In genomic region chr9:62801372-62801811, GRCh38 we compare ENCODE assay signal across 8 cellular contexts.
DNase-seq lines count a peak whose midpoint lies in the region; ATAC-seq, FAIRE-seq and TF ChIP-seq lines count a peak whose summit lies in the region.
"Not testable (repeated sequence)": the region's sequence is repeated elsewhere in the genome, so short reads cannot be mapped to it uniquely, and the experiment has no call there.

No MANE protein-coding gene starts in this region.

- peaks cover 26% of the 10 kb centered on the region for H3K4me1 ChIP-seq in CD8-positive, alpha-beta memory T cell (ENCODE audit: insufficient read depth, low read length)
- not testable (repeated sequence) for H3K4me1 ChIP-seq in GM12878 (ENCODE audit: control insufficient read depth, insufficient read depth, low read length)
- peaks cover 30 to 46% of the 10 kb centered on the region in 2 experiments for H3K4me1 ChIP-seq in neutrophil (ENCODE audit: control insufficient read depth in 1 of 2, insufficient read depth in 1 of 2, low read depth in 1 of 2, low read length in 1 of 2)
- H3K4me1 ChIP-seq in suprapubic skin, result peaks cover 42% of the 10 kb centered on the region

- H2AFZ ChIP-seq in GM12878 (ENCODE audit: control insufficient read depth, low read depth, low read length), result peak overlapping the region; percentile 25

- TF ChIP-seq RAD21 in GM12878 (IDR thresholded peaks at IDR 0.05; ENCODE audit: insufficient read depth, low read depth, low read length), result not testable (repeated sequence)

- RAD21 ChIA-PET in GM12878 (lab: Charles Lee; ENCODE audit: unreplicated experiment), result interaction anchor here (3.3 kb wide), 1 partner anchor 1016 kb away, joined by 47 read pairs; no protein-coding TSS in a partner anchor

- H3K9me3 ChIP-seq in CD8-positive, alpha-beta memory T cell (ENCODE audit: low read length); GM12878 (replicated peaks; ENCODE audit: control insufficient read depth, insufficient read depth, low read length); neutrophil; suprapubic skin: not testable (repeated sequence)

- H3K27ac Mint-ChIP-seq in CD8-positive, alpha-beta memory T cell, result peak overlapping the region; percentile 59 to 97 (median 82)
- H3K27ac Mint-ChIP-seq in IgD-negative memory B cell, result peak overlapping the region; percentile 89 to 98 (median 97)
- peak overlapping the region; percentile 21 for H3K27ac Mint-ChIP-seq in activated CD4-positive, alpha-beta T cell treated with anti-CD3 and anti-CD28 coated beads, Interleukin-2, amount 10 ng/mL, durations not matched to agents 7 days and 5 days

- not testable (repeated sequence) for TF ChIP-seq EP300 in GM12878 (IDR thresholded peaks at IDR 0.05; ENCODE audit: borderline replicate concordance in 1 of 2, control insufficient read depth in 1 of 2, low read depth in 2 of 2, low read length in 2 of 2); suprapubic skin (IDR thresholded peaks at IDR 0.05)

- H3K79me2 ChIP-seq in GM12878 (ENCODE audit: control insufficient read depth, insufficient read depth, low read length), result peaks cover 42% of the 10 kb centered on the region

- intact Hi-C loops in GM12878 (cut with micrococcal nuclease; ENCODE audit: unreplicated experiment), result not testable (repeated sequence)

- H3K36me3 Mint-ChIP-seq in CD8-positive, alpha-beta memory T cell; IgD-negative memory B cell: not testable (repeated sequence)
- H3K36me3 Mint-ChIP-seq in activated CD4-positive, alpha-beta T cell treated with anti-CD3 and anti-CD28 coated beads, Interleukin-2, amount 10 ng/mL, durations not matched to agents 7 days and 5 days (ENCODE audit: low read depth), result peaks cover 15% of the 10 kb centered on the region

- not testable (repeated sequence) for H3K27me3 ChIP-seq in CD8-positive, alpha-beta memory T cell (ENCODE audit: insufficient read depth, low read length, poor library complexity, severe bottlenecking); GM12878 (replicated peaks in 1 of 2; ENCODE audit: control insufficient read depth in 2 of 2, insufficient read depth in 2 of 2, low read length in 1 of 2); layer of hippocampus (ENCODE audit: control insufficient read depth, insufficient read depth, low read length)
- peaks cover 74% of the 10 kb centered on the region for H3K27me3 ChIP-seq in neutrophil
- peaks cover 63% of the 10 kb centered on the region for H3K27me3 ChIP-seq in suprapubic skin

- peak; percentile 51 for ATAC-seq in GM12878

- not testable (repeated sequence) for H3K9me3 Mint-ChIP-seq in CD8-positive, alpha-beta memory T cell; IgD-negative memory B cell; activated CD4-positive, alpha-beta T cell treated with anti-CD3 and anti-CD28 coated beads, Interleukin-2, amount 10 ng/mL, durations not matched to agents 7 days and 5 days

- not testable (repeated sequence) for H4K20me1 ChIP-seq in GM12878 (ENCODE audit: control insufficient read depth, insufficient read depth)

- H3K4me3 Mint-ChIP-seq in CD8-positive, alpha-beta memory T cell, result peak overlapping the region; percentile 68 to 94 (median 78)
- peak overlapping the region; percentile 90 to 94 (median 93) for H3K4me3 Mint-ChIP-seq in IgD-negative memory B cell
- H3K4me3 Mint-ChIP-seq in activated CD4-positive, alpha-beta T cell treated with anti-CD3 and anti-CD28 coated beads, Interleukin-2, amount 10 ng/mL, durations not matched to agents 7 days and 5 days, result peak overlapping the region; percentile 69

- peaks cover 30 to 40% (median 33%) of the 10 kb centered on the region in 3 donors for H3K4me1 Mint-ChIP-seq in CD8-positive, alpha-beta memory T cell
- peaks cover 18 to 31% (median 27%) of the 10 kb centered on the region in 3 donors for H3K4me1 Mint-ChIP-seq in IgD-negative memory B cell
- H3K4me1 Mint-ChIP-seq in activated CD4-positive, alpha-beta T cell treated with anti-CD3 and anti-CD28 coated beads, Interleukin-2, amount 10 ng/mL, durations not matched to agents 7 days and 5 days, result peaks cover 35% of the 10 kb centered on the region

- not testable (repeated sequence) for TF ChIP-seq POLR2A in GM12878 (IDR thresholded peaks at IDR 0.05; ENCODE audit: low read depth, low read length); suprapubic skin (IDR thresholded peaks at IDR 0.05)

- H3K27ac ChIP-seq in CD8-positive, alpha-beta memory T cell (ENCODE audit: low read depth, low read length); suprapubic skin: not testable (repeated sequence)
- H3K27ac ChIP-seq in GM12878 (ENCODE audit: control insufficient read depth, insufficient read depth) (peak overlapping the region; percentile 94), layer of hippocampus (ENCODE audit: low read depth, low read length) (peak overlapping the region; percentile 14), neutrophil (peak overlapping the region; percentile 87)

- not testable (repeated sequence) for BruUV-seq in GM12878 (replicated peaks; lab: Mats Ljungman, UMichigan)

- CTCF ChIA-PET in CD8-positive, alpha-beta memory T cell (lab: Charles Lee), result interaction anchor here (1.4 kb wide), 1 partner anchor 1016 kb away, joined by 4 read pairs; no protein-coding TSS in a partner anchor
- CTCF ChIA-PET in activated CD4-positive, alpha-beta T cell treated with anti-CD3 and anti-CD28 coated beads, Interleukin-2, amount 10 ng/mL, durations not matched to agents 7 days and 5 days (lab: Charles Lee), result interaction anchor here (1.4 kb wide), 1 partner anchor 1016 kb away, joined by 4 read pairs; no protein-coding TSS in a partner anchor
- CTCF ChIA-PET in GM12878 (lab: Yijun Ruan, JAX), result interaction anchor here (3.3 kb wide), 1 partner anchor 1016 kb away, joined by 25 read pairs; no protein-coding TSS in a partner anchor

- not testable (repeated sequence) for FAIRE-seq in GM12878 (lab: Jason Lieb, UNC)

- POLR2A ChIA-PET in CD8-positive, alpha-beta memory T cell (lab: Charles Lee); activated CD4-positive, alpha-beta T cell treated with anti-CD3 and anti-CD28 coated beads, Interleukin-2, amount 10 ng/mL, durations not matched to agents 7 days and 5 days (lab: Charles Lee): not testable (repeated sequence)
- POLR2A ChIA-PET in GM12878 (lab: Charles Lee), result interaction anchor here (3.4 kb wide), 1 partner anchor 1016 kb away, joined by 35 read pairs; no protein-coding TSS in a partner anchor

- H3K9ac ChIP-seq in GM12878 (ENCODE audit: control insufficient read depth, insufficient read depth, low read length), result peak overlapping the region; percentile 70

- peaks cover 31 to 41% of the 10 kb centered on the region in 2 donors for H3K27me3 Mint-ChIP-seq in CD8-positive, alpha-beta memory T cell
- peaks cover 11% of the 10 kb centered on the region for H3K27me3 Mint-ChIP-seq in IgD-negative memory B cell
- peaks cover 56% of the 10 kb centered on the region for H3K27me3 Mint-ChIP-seq in activated CD4-positive, alpha-beta T cell treated with anti-CD3 and anti-CD28 coated beads, Interleukin-2, amount 10 ng/mL, durations not matched to agents 7 days and 5 days

- H3K4me2 ChIP-seq in GM12878 (ENCODE audit: control insufficient read depth, insufficient read depth), result peak overlapping the region; percentile 96

- TF ChIP-seq CTCF in GM12878 (IDR thresholded peaks at IDR 0.05 in 2 of 3, conservative IDR thresholded peaks at IDR 0.05 in 1 of 3; ENCODE audit: control insufficient read depth in 2 of 3, extremely low read depth in 1 of 3, insufficient read depth in 1 of 3, low read depth in 3 of 3, low read length in 3 of 3); fibroblast of mammary gland (conservative IDR thresholded peaks at IDR 0.05; ENCODE audit: control insufficient read depth, insufficient read depth, low read depth, low read length); neutrophil (IDR thresholded peaks at IDR 0.05); suprapubic skin (IDR thresholded peaks at IDR 0.05): not testable (repeated sequence)

- in situ Hi-C loops in GM12878 (cut with MboI), result not testable (repeated sequence)

- not testable (repeated sequence) for H3K4me3 ChIP-seq in CD8-positive, alpha-beta memory T cell (ENCODE audit: low read length)
- peak overlapping the region; percentile 79 for H3K4me3 ChIP-seq in GM12878
- H3K4me3 ChIP-seq in fibroblast of mammary gland (ENCODE audit: control insufficient read depth, low read depth, low read length), result peak overlapping the region; percentile 34
- H3K4me3 ChIP-seq in neutrophil (ENCODE audit: low read depth in 1 of 2, low read length in 1 of 2), result peak overlapping the region; percentile 72 to 74
- H3K4me3 ChIP-seq in suprapubic skin, result peak overlapping the region; percentile 69

- WGBS in GM12878 (ENCODE audit: insufficient coverage, insufficient replicate concordance, low lambda C conversion rate, missing lambda C conversion rate), result 4% methylated on average over 15 of the region's 15 CpGs
- 44% methylated on average over 15 of the region's 15 CpGs for WGBS in suprapubic skin

- H3K36me3 ChIP-seq in CD8-positive, alpha-beta memory T cell (ENCODE audit: insufficient read depth, low read length); GM12878 (ENCODE audit: control insufficient read depth in 2 of 2, insufficient read depth in 2 of 2, low read length in 1 of 2); neutrophil; suprapubic skin: not testable (repeated sequence)

- SMC1A ChIA-PET in GM12878 (lab: Charles Lee; ENCODE audit: uncharacterized antibody, unreplicated experiment), result interaction anchor here (1.4 kb wide), 1 partner anchor 1016 kb away, joined by 17 read pairs; no protein-coding TSS in a partner anchor

- peak in 2 of 5 donors; percentile 19 to 55 for DNase-seq in CD8-positive, alpha-beta memory T cell
- not testable (repeated sequence) for DNase-seq in activated CD4-positive, alpha-beta T cell treated with anti-CD3 and anti-CD28 coated beads, Interleukin-2, amount 10 ng/mL, durations not matched to agents 7 days and 5 days; GM12878 (ENCODE audit: low read depth, low spot score); fibroblast of mammary gland (ENCODE audit: low read depth)
- peak; percentile 69 to 82 for DNase-seq in suprapubic skin (ENCODE audit: low spot score in 2 of 2)

TF ChIP-seq in GM12878, 131 proteins besides CTCF, POLR2A, EP300 and RAD21 (continues in another document):
- TF ChIP-seq HDGF (IDR thresholded peaks at IDR 0.05) (peak; percentile 54; the same call in 1 of the 2 replicates), BACH1 (IDR thresholded peaks at IDR 0.05; ENCODE audit: borderline replicate concordance) (peak; percentile 24; the same call in 1 of the 2 replicates), ZZZ3 (IDR thresholded peaks at IDR 0.05; ENCODE audit: control insufficient read depth, insufficient read length, low read depth) (peak; percentile 38), RBBP5 (conservative IDR thresholded peaks at IDR 0.05) (0 out of 2 replicates have a peak, but pooled peaks have one; percentile 39)

Comparison
In these comparisons a context has a peak if more than half of its experiments do, and no peak if none do; other contexts are left out.
1. H3K27ac Mint-ChIP-seq: peak in every context shown above with its lines; median percentile 97 in IgD-negative memory B cell; 82 in CD8-positive, alpha-beta memory T cell; 21 in activated CD4-positive, alpha-beta T cell treated with anti-CD3 and anti-CD28 coated beads, Interleukin-2, amount 10 ng/mL, durations not matched to agents 7 days and 5 days.